Comparison of ENCODE assay signal across 8 cellular contexts in the genomic region with DNA sequence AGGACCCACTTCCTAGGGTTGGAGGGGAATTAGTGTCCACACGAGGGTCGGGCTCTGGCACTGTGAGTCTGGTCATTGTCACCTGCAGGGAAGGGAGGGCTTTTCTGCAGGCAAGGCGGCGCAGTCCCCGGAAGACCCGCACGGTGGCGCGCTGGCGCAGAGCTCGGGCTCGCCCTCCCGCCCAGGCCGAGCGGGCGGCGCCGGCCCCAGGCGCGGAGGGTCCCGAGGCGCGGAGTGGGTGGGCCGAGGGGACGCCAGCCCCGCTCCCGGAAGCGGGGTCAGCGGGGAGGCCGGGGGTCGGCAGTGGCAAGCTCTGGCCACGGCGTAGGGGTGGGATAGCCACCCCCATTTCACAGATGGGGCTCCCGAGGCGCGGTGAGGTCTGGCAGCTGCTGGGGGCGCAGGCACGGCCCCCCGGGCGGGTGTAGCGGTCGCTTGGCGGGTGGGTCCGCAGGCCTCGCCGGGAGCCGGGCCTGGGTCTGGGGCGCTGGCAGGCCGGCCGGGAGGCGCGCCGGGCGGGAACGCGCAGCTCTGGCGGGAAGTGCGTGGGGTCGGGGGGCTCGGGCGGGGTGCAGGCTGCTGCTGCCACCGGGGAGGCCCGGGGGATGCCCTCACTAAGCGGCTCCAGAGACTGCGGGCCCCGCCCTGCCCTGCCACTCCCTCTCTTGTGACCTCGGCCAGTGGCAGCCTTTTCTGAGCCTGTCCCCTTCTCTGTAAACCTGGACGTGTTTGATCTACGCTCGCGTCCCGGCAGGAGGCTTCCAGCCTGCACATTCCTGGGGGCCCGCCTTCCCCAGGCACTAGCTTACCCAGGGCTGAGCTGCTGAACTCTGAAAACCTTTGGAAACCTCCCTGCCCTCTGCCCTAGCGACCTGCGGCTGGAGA. TPM values are rescaled to one million over a fixed set of nuclear protein-coding genes. Genes with fewer than 3 reads are reported as not detected.
DNase-seq lines count a peak whose midpoint lies in the region; ATAC-seq and TF ChIP-seq lines count a peak whose summit lies in the region.

No MANE protein-coding gene starts in this region.

- POLR2A ChIA-PET in activated B cell treated with CpG ODN at 0.5 μM for 24 hours (lab: Charles Lee) = interaction anchor here (0.7 kb wide), 1 partner anchor 9 kb away, joined by 3 read pairs; no protein-coding TSS in a partner anchor

- H3K4me3 ChIP-seq in cardiac fibroblast (replicated peaks in 1 of 2; ENCODE audit: low read depth in 2 of 2, low read length in 2 of 2) = peak overlapping the region; percentile 28 to 57

- peaks cover 2% of the 10 kb centered on the region for H3K4me1 Mint-ChIP-seq in activated B cell treated with CpG ODN at 0.5 μM for 24 hours

- ATAC-seq in GM19463 (IDR thresholded peaks at IDR 0.05; ENCODE audit: unreplicated experiment) (peak; percentile 81), activated B cell treated with CpG ODN at 0.5 μM for 24 hours (ENCODE audit: low read depth) (peak; percentile 70)

- H3K9me3 Mint-ChIP-seq in activated B cell treated with CpG ODN at 0.5 μM for 24 hours = no peaks in the 10 kb centered on the region

- DNase-seq in Ammon's horn (ENCODE audit: low spot score) = peak; percentile 64
- DNase-seq in M059J (ENCODE audit: low read depth) = peak; percentile 29
- DNase-seq in activated B cell treated with CpG ODN at 0.5 μM for 24 hours = peak; percentile 49
- DNase-seq in cardiac fibroblast (ENCODE audit: low read depth in 2 of 2) = peak; percentile 42 to 46
- DNase-seq in kidney glomerular epithelial cell (lab: John Stamatoyannopoulos, UW) = peak; percentile 15
- DNase-seq in stimulated activated CD4-positive, alpha-beta T cell treated with anti-CD3 and anti-CD28 coated beads, Interleukin-2, amount 100 ng/mL, for 24 hours = peak; percentile 80 to 86
- no peak for DNase-seq in amniotic stem cell (lab: John Stamatoyannopoulos, UW)

- H3K4me3 Mint-ChIP-seq in activated B cell treated with CpG ODN at 0.5 μM for 24 hours = peak overlapping the region; percentile 32

- H3K36me3 Mint-ChIP-seq in activated B cell treated with CpG ODN at 0.5 μM for 24 hours (ENCODE audit: low read depth) = no peaks in the 10 kb centered on the region

- TF ChIP-seq CTCF in activated B cell treated with CpG ODN at 0.5 μM for 24 hours (IDR thresholded peaks at IDR 0.05) (no peak), cardiac fibroblast (IDR thresholded peaks at IDR 0.05; ENCODE audit: low read depth, low read length) (peak; percentile 78)

- intact Hi-C loops in activated B cell treated with CpG ODN at 0.5 μM for 24 hours (cut with micrococcal nuclease) = loop anchor here (1.0 to 5.0 kb wide), 2 partner anchors 155 to 462 kb away; no protein-coding TSS in a partner anchor

- CTCF ChIA-PET in activated B cell treated with CpG ODN at 0.5 μM for 24 hours (lab: Charles Lee) = interaction anchor here (1.3 to 1.5 kb wide), 2 partner anchors 24 to 155 kb away, joined by 3 read pairs; no protein-coding TSS in a partner anchor

- no peak overlapping the region for H3K27ac Mint-ChIP-seq in activated B cell treated with CpG ODN at 0.5 μM for 24 hours

- H3K27me3 Mint-ChIP-seq in activated B cell treated with CpG ODN at 0.5 μM for 24 hours = peaks cover 45% of the 10 kb centered on the region

RNA-seq across cellular contexts. Expression of a gene that starts 46.1 kb away (rescaled TPM):
- 0.02 TPM in 1 of 2 replicates, not detected in the other for total RNA-seq in M059J (2014; rRNA removed; shearing (Covaris generic))
- total RNA-seq in activated B cell treated with CpG ODN at 0.5 μM for 24 hours = 0.07 TPM in 1 of 2 replicates, not detected in the other
